16 cellular contexts compared by ENCODE assay signal in the genomic region with DNA sequence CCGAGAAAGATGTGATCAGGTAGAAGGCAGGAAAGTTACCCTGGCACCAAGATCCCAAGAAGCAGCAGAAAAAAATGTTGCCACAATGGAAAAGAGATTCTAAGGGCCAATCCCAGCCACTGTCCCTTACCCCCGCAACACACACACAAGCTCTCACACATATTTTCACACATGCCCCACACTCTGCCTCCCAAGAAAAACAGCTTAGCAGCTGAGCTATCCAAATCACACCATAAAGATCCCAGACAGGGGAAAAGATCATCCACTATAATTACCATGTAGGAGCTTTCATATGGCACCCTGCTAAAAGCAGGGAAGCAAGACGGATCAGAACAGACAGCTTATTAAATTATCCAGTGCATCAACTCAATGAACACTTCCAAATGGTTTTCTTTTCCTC.
DNase-seq lines count a peak whose midpoint lies in the region; ATAC-seq and TF ChIP-seq lines count a peak whose summit lies in the region.
"Had no signal": no experiment of that assay in that cellular context is flagged by ENCODE, and none has a peak within 500 bp of the region (broad histone marks: within the 10 kb centered on the region; RNA-seq: fewer than 3 reads in every experiment).

No MANE protein-coding gene starts in this region.

- H3K9me3 Mint-ChIP-seq in GM23338 = no peaks in the 10 kb centered on the region
- H3K9me3 Mint-ChIP-seq: CD8-positive, alpha-beta memory T cell; H9 had no signal

- H3K9me3 ChIP-seq in WERI-Rb-1 (ENCODE audit: severe bottlenecking) = no peaks in the 10 kb centered on the region
- H3K9me3 ChIP-seq: BLaER1 treated with 17β-estradiol and CSF1 and Interleukin-3, amounts not matched to agents 10 nM and 100 nM had no signal

- DNase-seq in GM23338 (ENCODE audit: low spot score) (no peak), NCI-H69 (lab: John Stamatoyannopoulos, UW) (peak; percentile 71), WERI-Rb-1 (peak; percentile 61), foreskin fibroblast (no peak)
- no peak for DNase-seq in NK-92 treated with Interleukin-12 subunit alpha and Interleukin-12 subunit beta, amount 100 ng/mL, for 24 hours (lab: John Stamatoyannopoulos, UW)
- no peak for DNase-seq in activated effector memory CD4-positive, alpha-beta T cell treated with Interleukin-2 at 50 U/mL for 16 hours
- DNase-seq: CD8-positive, alpha-beta memory T cell; COR-L47; DMS153; DMS79; GDM1; H9 had no signal

- H3K27ac ChIP-seq in GM23338 (ENCODE audit: low read depth) (no peak overlapping the region), WERI-Rb-1 (peak overlapping the region; percentile 18)
- H3K27ac ChIP-seq: BLaER1 treated with 17β-estradiol and CSF1 and Interleukin-3, amounts not matched to agents 10 nM and 100 nM had no signal

- H3K36me3 Mint-ChIP-seq in GM23338 (ENCODE audit: low read depth) = no peaks in the 10 kb centered on the region
- H3K36me3 Mint-ChIP-seq: CD8-positive, alpha-beta memory T cell had no signal

- peak overlapping the region; percentile 43; the same call in 1 of the 2 replicates for H2AFZ ChIP-seq in GM23338

- no peaks in the 10 kb centered on the region for H3F3A ChIP-seq in GM23338 (replicated peaks; ENCODE audit: low read depth)

- no peak overlapping the region for H3K27ac Mint-ChIP-seq in GM23338
- H3K27ac Mint-ChIP-seq: B cell; CD8-positive, alpha-beta memory T cell had no signal

- no peaks in the 10 kb centered on the region for H3K4me1 ChIP-seq in GM23338 (ENCODE audit: insufficient read depth)

- H4K20me1 ChIP-seq in GM23338 (replicated peaks; ENCODE audit: insufficient read depth) = no peaks in the 10 kb centered on the region

- H3K4me1 Mint-ChIP-seq in GM23338 = no peaks in the 10 kb centered on the region
- H3K4me1 Mint-ChIP-seq: B cell; CD8-positive, alpha-beta memory T cell had no signal

- H3K27me3 ChIP-seq in GM23338 (ENCODE audit: insufficient read depth) = no peaks in the 10 kb centered on the region
- no peaks in the 10 kb centered on the region for H3K27me3 ChIP-seq in WERI-Rb-1 (ENCODE audit: insufficient read depth, low read depth, severe bottlenecking)
- H3K27me3 ChIP-seq: BLaER1 treated with 17β-estradiol and CSF1 and Interleukin-3, amounts not matched to agents 10 nM and 100 nM had no signal

- peaks cover 3% of the 10 kb centered on the region; the same call in 1 of the 2 replicates for H3K9me2 ChIP-seq in GM23338 (ENCODE audit: insufficient read depth)

- H3K4me3 Mint-ChIP-seq in GM23338 = no peak overlapping the region
- H3K4me3 Mint-ChIP-seq: B cell; CD8-positive, alpha-beta memory T cell; H9 had no signal

- H3K79me2 ChIP-seq in GM23338 (replicated peaks; ENCODE audit: insufficient read depth) = no peaks in the 10 kb centered on the region

- ATAC-seq in GM23338 = no peak
- no peak for ATAC-seq in HG02588 (IDR thresholded peaks at IDR 0.05; ENCODE audit: unreplicated experiment)
- ATAC-seq: HepG2 had no signal

- H3K4me3 ChIP-seq in GM23338 = no peak overlapping the region
- no peak overlapping the region for H3K4me3 ChIP-seq in WERI-Rb-1 (ENCODE audit: low read depth, low read length)
- H3K4me3 ChIP-seq in foreskin fibroblast (ENCODE audit: low read depth in 1 of 2, low read length in 2 of 2) = no peak overlapping the region
- H3K4me3 ChIP-seq: BLaER1 treated with 17β-estradiol and CSF1 and Interleukin-3, amounts not matched to agents 10 nM and 100 nM had no signal

- H3K36me3 ChIP-seq in GM23338 (ENCODE audit: insufficient read depth) (no peaks in the 10 kb centered on the region), WERI-Rb-1 (no peaks in the 10 kb centered on the region)
- H3K36me3 ChIP-seq: BLaER1 treated with 17β-estradiol and CSF1 and Interleukin-3, amounts not matched to agents 10 nM and 100 nM had no signal

- H3K27me3 Mint-ChIP-seq in GM23338 (ENCODE audit: insufficient read depth, low read depth, poor library complexity) = peaks cover 1% of the 10 kb centered on the region

- TF ChIP-seq CTCF in GM23338 (conservative IDR thresholded peaks at IDR 0.05; ENCODE audit: low read depth in 2 of 2) (no peak), WERI-Rb-1 (IDR thresholded peaks at IDR 0.05; ENCODE audit: low read depth, low read length) (no peak), foreskin fibroblast (IDR thresholded peaks at IDR 0.05; ENCODE audit: low read depth, low read length) (no peak)

- H3K4me2 ChIP-seq in GM23338 = no peak overlapping the region

TF ChIP-seq in GM23338, 12 proteins besides CTCF, POLR2A, EP300 and RAD21 (continues in another document):
- TF ChIP-seq ZNF462 (CRISPR knock-in tag; IDR thresholded peaks at IDR 0.05) = no peak
- TF ChIP-seq ZNF114 (CRISPR knock-in tag; IDR thresholded peaks at IDR 0.05) = no peak
- no peak for TF ChIP-seq JUNB (IDR thresholded peaks at IDR 0.05; ENCODE audit: unreplicated experiment)

Comparison
In these comparisons a context has a peak if more than half of its experiments do, and no peak if none do; other contexts are left out.
1. DNase-seq: peak in NCI-H69 (single experiment) and WERI-Rb-1 (single experiment); none in GM23338 (single experiment), NK-92 treated with Interleukin-12 subunit alpha and Interleukin-12 subunit beta, amount 100 ng/mL, for 24 hours (single experiment), foreskin fibroblast (0 of 2) and activated effector memory CD4-positive, alpha-beta T cell treated with Interleukin-2 at 50 U/mL for 16 hours (single experiment).